ENCODE assay signal across 26 cellular contexts in genomic region chr1:167693425-167694045, GRCh38. TPM values are rescaled to one million over a fixed set of nuclear protein-coding genes. Genes with fewer than 3 reads are reported as not detected.
DNase-seq lines count a peak whose midpoint lies in the region; ATAC-seq, FAIRE-seq and TF ChIP-seq lines count a peak whose summit lies in the region.
"Had no signal": no experiment of that assay in that cellular context is flagged by ENCODE, and none has a peak within 500 bp of the region (broad histone marks: within the 10 kb centered on the region; RNA-seq: fewer than 3 reads in every experiment).

No MANE protein-coding gene starts in this region.

- H3K27ac ChIP-seq in right atrium auricular region, result peak overlapping the region; percentile 25 to 31
- H3K27ac ChIP-seq in H1 (ENCODE audit: low read depth, low read length), result no peak overlapping the region
- H3K27ac ChIP-seq: epithelial cell of prostate, thyroid gland, WERI-Rb-1 had no signal

- no peak for ATAC-seq in T-cell (replicated peaks in 1 of 4)
- ATAC-seq in stimulated activated memory B cell treated with anti-CD40 and anti-IgM and Interleukin-4, amounts not matched to agents 10 μg/mL and 1 μg/mL and 100 μg/mL, for 72 hours, result no peak
- ATAC-seq in HG02588 (IDR thresholded peaks at IDR 0.05; ENCODE audit: unreplicated experiment), result no peak
- ATAC-seq: heart left ventricle, left colon had no signal

- H3K23ac ChIP-seq in H1 (ENCODE audit: insufficient read length), result no peak overlapping the region

- POLR2A ChIA-PET in T-cell (lab: Charles Lee) (no interaction called here), H1 (lab: Charles Lee; ENCODE audit: partially characterized antibody) (interaction anchor here (1.4 kb wide), 1 partner anchor 11 kb away, joined by 3 read pairs; no protein-coding TSS in a partner anchor)

- no peaks in the 10 kb centered on the region for H4K20me1 ChIP-seq in H1 (replicated peaks in 1 of 2; ENCODE audit: control insufficient read depth in 1 of 2, insufficient read depth in 2 of 2, low read length in 2 of 2)

- H3K79me1 ChIP-seq in H1 (ENCODE audit: low read depth, low read length), result no peaks in the 10 kb centered on the region

- H3K4me1 ChIP-seq in right atrium auricular region (peaks cover 0 to 38% of the 10 kb centered on the region in 2 donors), H1 (replicated peaks in 1 of 4; ENCODE audit: control insufficient read depth in 3 of 4, insufficient read depth in 4 of 4, low read length in 3 of 4) (no peaks in the 10 kb centered on the region; a peak in 1 of 7 replicates)
- H3K4me1 ChIP-seq: HAP-1 had no signal

- no peak overlapping the region for H3K4ac ChIP-seq in H1 (replicated peaks; ENCODE audit: insufficient read length, low read depth, low read length)

- H2BK5ac ChIP-seq in H1 (ENCODE audit: low read depth, low read length), result 0 out of 2 replicates have a peak overlapping the region, but pooled peaks have one; percentile 8

- H3K23me2 ChIP-seq in H1 (ENCODE audit: low read depth, low read length), result no peaks in the 10 kb centered on the region

- H2BK120ac ChIP-seq in H1 (replicated peaks; ENCODE audit: low read depth, low read length), result no peak overlapping the region

- no peak overlapping the region for H3K9ac ChIP-seq in H1 (replicated peaks in 1 of 4; ENCODE audit: extremely low read depth in 1 of 4, low read depth in 3 of 4, low read length in 3 of 4)
- H3K9ac ChIP-seq: SK-N-SH had no signal

- no peak overlapping the region for H3K4me2 ChIP-seq in H1 (ENCODE audit: insufficient read depth in 1 of 2, low read depth in 2 of 2, low read length in 2 of 2)
- H3K4me2 ChIP-seq: SK-N-SH had no signal

- no peak for TF ChIP-seq POLR2A in H1 (IDR thresholded peaks at IDR 0.05; ENCODE audit: control extremely low read depth in 1 of 2, low read depth in 2 of 2, low read length in 2 of 2)
- TF ChIP-seq POLR2A in lower leg skin (IDR thresholded peaks at IDR 0.05), result no peak

- no peak overlapping the region for H3K4me3 ChIP-seq in right atrium auricular region
- no peak overlapping the region for H3K4me3 ChIP-seq in H1 (ENCODE audit: extremely low read depth in 1 of 4, insufficient read depth in 2 of 4, low read depth in 3 of 4, low read length in 4 of 4)
- no peak overlapping the region for H3K4me3 ChIP-seq in lower leg skin (ENCODE audit: low read depth, poor library complexity, severe bottlenecking)
- H3K4me3 ChIP-seq: HAP-1, heart left ventricle, thyroid gland had no signal

- DNase-seq in right atrium auricular region (ENCODE audit: low spot score) (no peak), cardiac septum (ENCODE audit: low spot score) (no peak), T-cell (no peak), H1 (ENCODE audit: low read depth in 1 of 2, low spot score in 2 of 2) (no peak), NCI-H82 (lab: John Stamatoyannopoulos, UW) (no peak), lower leg skin (ENCODE audit: low spot score in 2 of 2) (no peak)
- DNase-seq: aorta; DMS53; heart left ventricle; KBM-7; left colon; NCI-H1694; NCI-H2171 treated with DMSO at 0.1 percent for 48 hours; NCI-H69; RPMI8226; SK-N-SH; stimulated activated naive CD4-positive, alpha-beta T cell treated with Interleukin-2 at 50 U/mL for 16 hours; thyroid gland; WERI-Rb-1 had no signal

- TF ChIP-seq RAD21 in H1 (IDR thresholded peaks at IDR 0.05 in 1 of 2, conservative IDR thresholded peaks at IDR 0.05 in 1 of 2; ENCODE audit: low read depth in 2 of 2, low read length in 2 of 2), result no peak

- no peak for TF ChIP-seq CTCF in right atrium auricular region (IDR thresholded peaks at IDR 0.05)
- no peak for TF ChIP-seq CTCF in H1 (IDR thresholded peaks at IDR 0.05; ENCODE audit: control extremely low read depth in 1 of 3, insufficient read depth in 1 of 3, low read depth in 1 of 3, low read length in 3 of 3)
- TF ChIP-seq CTCF in lower leg skin (IDR thresholded peaks at IDR 0.05), result no peak

- H2BK12ac ChIP-seq in H1 (ENCODE audit: low read depth, low read length), result no peak overlapping the region

- H3K36me3 Mint-ChIP-seq in T-cell, result peaks cover 71% of the 10 kb centered on the region
- H3K36me3 Mint-ChIP-seq in stimulated activated memory B cell treated with anti-CD40 and anti-IgM and Interleukin-4, amounts not matched to agents 10 μg/mL and 1 μg/mL and 100 μg/mL, for 72 hours, result peaks cover 76% of the 10 kb centered on the region

- no peak for FAIRE-seq in H1 (lab: Jason Lieb, UNC)

- H3K14ac ChIP-seq in H1 (ENCODE audit: insufficient read length), result no peak overlapping the region

- H4K8ac ChIP-seq in H1 (ENCODE audit: extremely low read depth, insufficient read depth, low read length), result no peak overlapping the region

- H3K18ac ChIP-seq in H1 (ENCODE audit: extremely low read depth, low read length), result no peak overlapping the region

- no peak overlapping the region for H2AK5ac ChIP-seq in H1 (ENCODE audit: low read depth, low read length)

- H3K56ac ChIP-seq in H1 (replicated peaks; ENCODE audit: insufficient read length, low read depth, low read length), result no peak overlapping the region

- no peak overlapping the region for H3K4me3 Mint-ChIP-seq in T-cell
- no peak overlapping the region for H3K4me3 Mint-ChIP-seq in stimulated activated memory B cell treated with anti-CD40 and anti-IgM and Interleukin-4, amounts not matched to agents 10 μg/mL and 1 μg/mL and 100 μg/mL, for 72 hours
- H3K4me3 Mint-ChIP-seq: central memory CD8-positive, alpha-beta T cell; nephron; T-helper 2 cell treated with Interferon-gamma antibody and Interleukin-4, amounts not matched to agents 5 μg/mL and 100 μg/mL, for 36 hours had no signal

- no peaks in the 10 kb centered on the region for H3K27me3 ChIP-seq in right atrium auricular region
- no peaks in the 10 kb centered on the region; a peak in 1 of 7 replicates for H3K27me3 ChIP-seq in H1 (replicated peaks in 1 of 4; ENCODE audit: control insufficient read depth in 3 of 4, extremely low read depth in 1 of 4, insufficient read depth in 3 of 4, low read length in 3 of 4)
- H3K27me3 ChIP-seq: heart left ventricle, thyroid gland had no signal

- H4K5ac ChIP-seq in H1 (ENCODE audit: insufficient read length, low read depth, low read length), result no peak overlapping the region

- no peak for TF ChIP-seq EP300 in H1 (IDR thresholded peaks at IDR 0.05; ENCODE audit: borderline replicate concordance in 1 of 2, low read depth in 2 of 2, low read length in 2 of 2)

- no peak overlapping the region for H2BK15ac ChIP-seq in H1 (ENCODE audit: low read length)

- H2BK20ac ChIP-seq in H1 (ENCODE audit: low read length), result no peak overlapping the region

- intact Hi-C loops in cardiac septum (cut with DNase I) (no loop called here), lower leg skin (cut with DNase I; ENCODE audit: low total_unique reads) (no loop called here)

- H3K9me3 Mint-ChIP-seq in T-cell, result no peaks in the 10 kb centered on the region
- H3K9me3 Mint-ChIP-seq in stimulated activated memory B cell treated with anti-CD40 and anti-IgM and Interleukin-4, amounts not matched to agents 10 μg/mL and 1 μg/mL and 100 μg/mL, for 72 hours, result no peaks in the 10 kb centered on the region
- H3K9me3 Mint-ChIP-seq: central memory CD8-positive, alpha-beta T cell; nephron; T-helper 2 cell treated with Interferon-gamma antibody and Interleukin-4, amounts not matched to agents 5 μg/mL and 100 μg/mL, for 36 hours had no signal

- 92% methylated on average over 7 of the region's 7 CpGs; no CpG with 5 or more reads in 1 of the 2 experiments for WGBS in H1 (ENCODE audit: extremely low coverage in 1 of 2, insufficient coverage in 1 of 2, insufficient read length in 1 of 2, insufficient replicate concordance in 2 of 2, low coverage in 1 of 2, low lambda C conversion rate in 2 of 2, missing lambda C conversion rate in 1 of 2), 2 experiments
- 88 to 93% methylated on average over 7 of the region's 7 CpGs for WGBS in lower leg skin, 2 donors

- CTCF ChIA-PET in T-cell (lab: Charles Lee) (interaction anchor here (0.6 to 0.9 kb wide), 3 partner anchors 25 to 460 kb away, joined by 3 to 4 read pairs (median 3); no protein-coding TSS in a partner anchor), H1 (lab: Charles Lee; ENCODE audit: partially characterized antibody) (interaction anchor here (0.6 to 3.8 kb wide), 13 partner anchors 11 to 160 kb away, joined by 3 to 22 read pairs (median 4); no protein-coding TSS in a partner anchor)

- H3K79me2 ChIP-seq in H1 (ENCODE audit: control insufficient read depth in 1 of 2, insufficient read depth in 2 of 2, low read length in 2 of 2), result no peaks in the 10 kb centered on the region

- no peak overlapping the region for H2AFZ ChIP-seq in H1 (ENCODE audit: low read length)

- peaks cover 51% of the 10 kb centered on the region for H3K36me3 ChIP-seq in right atrium auricular region
- H3K36me3 ChIP-seq in H1 (ENCODE audit: control insufficient read depth in 2 of 4, insufficient read depth in 4 of 4, low read length in 3 of 4), result no peaks in the 10 kb centered on the region
- H3K36me3 ChIP-seq: HAP-1, thyroid gland, WERI-Rb-1 had no signal

- no peaks in the 10 kb centered on the region for H3K27me3 Mint-ChIP-seq in T-cell
- H3K27me3 Mint-ChIP-seq in stimulated activated memory B cell treated with anti-CD40 and anti-IgM and Interleukin-4, amounts not matched to agents 10 μg/mL and 1 μg/mL and 100 μg/mL, for 72 hours, result no peaks in the 10 kb centered on the region
- H3K27me3 Mint-ChIP-seq: central memory CD8-positive, alpha-beta T cell had no signal

- peak overlapping the region; percentile 46 to 68 for H3K27ac Mint-ChIP-seq in T-cell
- peak overlapping the region; percentile 76 for H3K27ac Mint-ChIP-seq in stimulated activated memory B cell treated with anti-CD40 and anti-IgM and Interleukin-4, amounts not matched to agents 10 μg/mL and 1 μg/mL and 100 μg/mL, for 72 hours
- H3K27ac Mint-ChIP-seq: nephron; T-helper 2 cell treated with Interferon-gamma antibody and Interleukin-4, amounts not matched to agents 5 μg/mL and 100 μg/mL, for 36 hours had no signal

- H3K9me3 ChIP-seq in right atrium auricular region (no peaks in the 10 kb centered on the region), H1 (ENCODE audit: insufficient read depth in 2 of 2, low read depth in 1 of 2, low read length in 1 of 2) (no peaks in the 10 kb centered on the region)
- H3K9me3 ChIP-seq: HAP-1, heart left ventricle, SK-N-SH, thyroid gland had no signal

- no peak overlapping the region for H4K91ac ChIP-seq in H1 (replicated peaks; ENCODE audit: insufficient read length, low read length)

- H3K4me1 Mint-ChIP-seq in T-cell, result peaks cover 0 to 5% (median 4%) of the 10 kb centered on the region in 3 donors
- peaks cover 32% of the 10 kb centered on the region for H3K4me1 Mint-ChIP-seq in stimulated activated memory B cell treated with anti-CD40 and anti-IgM and Interleukin-4, amounts not matched to agents 10 μg/mL and 1 μg/mL and 100 μg/mL, for 72 hours
- H3K4me1 Mint-ChIP-seq: nephron had no signal

RNA-seq across cellular contexts. Expression of gene MPZL1, which starts 28.2 kb away (rescaled TPM):
- total RNA-seq in right atrium auricular region, result 10 to 100 TPM; 22.4 to 52.0 TPM
- total RNA-seq in cardiac septum, result 35.7 TPM
- total RNA-seq in T-cell, result 1 to 10 TPM; 5.1 to 9.9 (median 8.5) TPM
- total RNA-seq in H1 (2021; fragmentation: NEBNext Ultra II Directional; extraction: Animal tissue kit (Norgen Biotek cat#: 25700)), result 120 and 128 TPM in 2 replicates
- 31.1 and 37.8 TPM in 2 replicates for polyA plus RNA-seq in H1 (2011; rRNA removed)
- polyA plus RNA-seq in H1 (2011; cell fraction: cytosol; rRNA removed), result 36.1 TPM
- polyA plus RNA-seq in H1 (2011; cell fraction: nucleus; rRNA removed), result 25.1 TPM
- polyA plus RNA-seq in H1 (2012, experiment 1 of 2), result 38.9 to 72.5 TPM (median 40.5 TPM) in 4 replicates
- polyA plus RNA-seq in H1 (2012, experiment 2 of 2), result 14.1 TPM
- 65.8 TPM for polyA plus RNA-seq in H1 (2013, experiment 1 of 2)
- polyA plus RNA-seq in H1 (2013, experiment 2 of 2), result 82.6 TPM
- polyA minus RNA-seq in H1 (2011; rRNA and poly(A)+ RNA removed), result 61.1 and 88.5 TPM in 2 replicates
- polyA minus RNA-seq in H1 (2011; cell fraction: cytosol; rRNA and poly(A)+ RNA removed), result 51.2 TPM
- 52.0 TPM for polyA minus RNA-seq in H1 (2011; cell fraction: nucleus; rRNA and poly(A)+ RNA removed)
- total RNA-seq in lower leg skin, result 10 to 100 TPM; 24.9 to 54.6 (median 30.9) TPM
